Comparison of ENCODE assay signal across 1 cellular context in the genomic region with DNA sequence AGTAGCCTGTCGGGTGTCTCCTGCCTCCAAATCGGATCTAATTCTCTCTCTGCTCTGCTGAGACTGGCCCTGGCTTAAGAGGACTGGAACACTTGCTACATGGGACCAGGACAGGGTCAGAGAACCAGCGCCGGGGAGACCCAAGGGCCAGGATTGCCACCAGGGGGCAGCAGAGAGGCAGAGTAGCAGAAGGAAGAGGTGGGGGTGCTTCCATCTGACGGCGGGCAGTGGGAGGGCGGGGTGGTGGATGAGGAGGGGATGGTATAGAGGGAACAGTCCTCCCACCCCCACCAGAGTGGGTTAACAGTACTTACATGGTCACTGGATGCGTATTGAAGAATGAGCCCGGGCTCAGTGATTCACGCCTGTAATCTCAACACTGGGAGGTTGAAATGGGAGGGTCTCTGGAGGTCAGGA.
A peak's percentile ranks its signal among the peaks of the same experiment; 100 is the strongest.
TF ChIP-seq lines count a peak whose summit lies in the region.

No MANE protein-coding gene starts in this region.

TF ChIP-seq in HepG2, 621 proteins besides CTCF, POLR2A, EP300 and RAD21:
- TF ChIP-seq AHR (CRISPR knock-in tag; IDR thresholded peaks at IDR 0.05) (no peak), SMC3 (IDR thresholded peaks at IDR 0.05; ENCODE audit: low read length) (peak; percentile 15; the same call in 1 of the 2 replicates), RBM39 (IDR thresholded peaks at IDR 0.05; ENCODE audit: low read depth, low read length, poor library complexity, severe bottlenecking) (no peak), SIN3B (IDR thresholded peaks at IDR 0.05; ENCODE audit: low read length) (no peak), KMT2B (CRISPR knock-in tag; IDR thresholded peaks at IDR 0.05) (no peak), ZNF761 (CRISPR knock-in tag; conservative IDR thresholded peaks at IDR 0.05) (no peak), ZNF101 (CRISPR knock-in tag; IDR thresholded peaks at IDR 0.05; ENCODE audit: borderline replicate concordance, low read depth) (no peak), ZNF607 (CRISPR knock-in tag; IDR thresholded peaks at IDR 0.05; ENCODE audit: borderline replicate concordance) (no peak), MAZ (IDR thresholded peaks at IDR 0.05; ENCODE audit: borderline replicate concordance, low read depth, low read length) (peak; percentile 41; the same call in 1 of the 2 replicates), MAZ (CRISPR knock-in tag; IDR thresholded peaks at IDR 0.05; ENCODE audit: low read depth) (no peak), KDM3A (CRISPR knock-in tag; IDR thresholded peaks at IDR 0.05; ENCODE audit: low read depth) (no peak), TCF7L2 (IDR thresholded peaks at IDR 0.05; ENCODE audit: low read depth, low read length) (no peak), SALL1 (CRISPR knock-in tag; IDR thresholded peaks at IDR 0.05) (peak; percentile 16; the same call in 1 of the 2 replicates), XRCC5 (optimal IDR thresholded peaks at IDR 0.05; ENCODE audit: low read length) (peak; percentile 67), HDAC6 (IDR thresholded peaks at IDR 0.05; ENCODE audit: low read depth, low read length) (no peak), ZNF788 (CRISPR knock-in tag; IDR thresholded peaks at IDR 0.05; ENCODE audit: borderline replicate concordance) (no peak)
- TF ChIP-seq, protein P1, sequence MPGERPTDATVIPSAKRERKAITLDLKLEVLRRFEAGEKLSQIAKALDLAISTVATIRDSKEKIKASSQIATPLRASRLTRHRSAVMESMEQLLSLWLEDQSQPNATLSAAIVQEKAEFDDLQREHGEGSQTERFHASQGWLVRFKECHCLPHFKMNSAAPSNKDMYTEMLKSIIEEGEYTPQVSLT (CRISPR knock-in tag; IDR thresholded peaks at IDR 0.05; ENCODE audit: borderline replicate concordance, low read depth), result no peak
- TF ChIP-seq, protein P2, sequence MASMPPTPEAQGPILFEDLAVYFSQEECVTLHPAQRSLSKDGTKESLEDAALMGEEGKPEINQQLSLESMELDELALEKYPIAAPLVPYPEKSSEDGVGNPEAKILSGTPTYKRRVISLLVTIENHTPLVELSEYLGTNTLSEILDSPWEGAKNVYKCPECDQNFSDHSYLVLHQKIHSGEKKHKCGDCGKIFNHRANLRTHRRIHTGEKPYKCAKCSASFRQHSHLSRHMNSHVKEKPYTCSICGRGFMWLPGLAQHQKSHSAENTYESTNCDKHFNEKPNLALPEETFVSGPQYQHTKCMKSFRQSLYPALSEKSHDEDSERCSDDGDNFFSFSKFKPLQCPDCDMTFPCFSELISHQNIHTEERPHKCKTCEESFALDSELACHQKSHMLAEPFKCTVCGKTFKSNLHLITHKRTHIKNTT (CRISPR knock-in tag; IDR thresholded peaks at IDR 0.05), result no peak
- TF ChIP-seq, protein P3, sequence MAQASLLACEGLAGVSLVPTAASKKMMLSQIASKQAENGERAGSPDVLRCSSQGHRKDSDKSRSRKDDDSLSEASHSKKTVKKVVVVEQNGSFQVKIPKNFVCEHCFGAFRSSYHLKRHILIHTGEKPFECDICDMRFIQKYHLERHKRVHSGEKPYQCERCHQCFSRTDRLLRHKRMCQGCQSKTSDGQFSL (CRISPR knock-in tag; IDR thresholded peaks at IDR 0.05), result peak; percentile 87; the same call in 1 of the 2 replicates
- TF ChIP-seq, protein P4, sequence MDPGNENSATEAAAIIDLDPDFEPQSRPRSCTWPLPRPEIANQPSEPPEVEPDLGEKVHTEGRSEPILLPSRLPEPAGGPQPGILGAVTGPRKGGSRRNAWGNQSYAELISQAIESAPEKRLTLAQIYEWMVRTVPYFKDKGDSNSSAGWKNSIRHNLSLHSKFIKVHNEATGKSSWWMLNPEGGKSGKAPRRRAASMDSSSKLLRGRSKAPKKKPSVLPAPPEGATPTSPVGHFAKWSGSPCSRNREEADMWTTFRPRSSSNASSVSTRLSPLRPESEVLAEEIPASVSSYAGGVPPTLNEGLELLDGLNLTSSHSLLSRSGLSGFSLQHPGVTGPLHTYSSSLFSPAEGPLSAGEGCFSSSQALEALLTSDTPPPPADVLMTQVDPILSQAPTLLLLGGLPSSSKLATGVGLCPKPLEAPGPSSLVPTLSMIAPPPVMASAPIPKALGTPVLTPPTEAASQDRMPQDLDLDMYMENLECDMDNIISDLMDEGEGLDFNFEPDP (CRISPR knock-in tag; conservative IDR thresholded peaks at IDR 0.05), result no peak
- TF ChIP-seq, protein P5, sequence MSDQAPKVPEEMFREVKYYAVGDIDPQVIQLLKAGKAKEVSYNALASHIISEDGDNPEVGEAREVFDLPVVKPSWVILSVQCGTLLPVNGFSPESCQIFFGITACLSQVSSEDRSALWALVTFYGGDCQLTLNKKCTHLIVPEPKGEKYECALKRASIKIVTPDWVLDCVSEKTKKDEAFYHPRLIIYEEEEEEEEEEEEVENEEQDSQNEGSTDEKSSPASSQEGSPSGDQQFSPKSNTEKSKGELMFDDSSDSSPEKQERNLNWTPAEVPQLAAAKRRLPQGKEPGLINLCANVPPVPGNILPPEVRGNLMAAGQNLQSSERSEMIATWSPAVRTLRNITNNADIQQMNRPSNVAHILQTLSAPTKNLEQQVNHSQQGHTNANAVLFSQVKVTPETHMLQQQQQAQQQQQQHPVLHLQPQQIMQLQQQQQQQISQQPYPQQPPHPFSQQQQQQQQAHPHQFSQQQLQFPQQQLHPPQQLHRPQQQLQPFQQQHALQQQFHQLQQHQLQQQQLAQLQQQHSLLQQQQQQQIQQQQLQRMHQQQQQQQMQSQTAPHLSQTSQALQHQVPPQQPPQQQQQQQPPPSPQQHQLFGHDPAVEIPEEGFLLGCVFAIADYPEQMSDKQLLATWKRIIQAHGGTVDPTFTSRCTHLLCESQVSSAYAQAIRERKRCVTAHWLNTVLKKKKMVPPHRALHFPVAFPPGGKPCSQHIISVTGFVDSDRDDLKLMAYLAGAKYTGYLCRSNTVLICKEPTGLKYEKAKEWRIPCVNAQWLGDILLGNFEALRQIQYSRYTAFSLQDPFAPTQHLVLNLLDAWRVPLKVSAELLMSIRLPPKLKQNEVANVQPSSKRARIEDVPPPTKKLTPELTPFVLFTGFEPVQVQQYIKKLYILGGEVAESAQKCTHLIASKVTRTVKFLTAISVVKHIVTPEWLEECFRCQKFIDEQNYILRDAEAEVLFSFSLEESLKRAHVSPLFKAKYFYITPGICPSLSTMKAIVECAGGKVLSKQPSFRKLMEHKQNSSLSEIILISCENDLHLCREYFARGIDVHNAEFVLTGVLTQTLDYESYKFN (CRISPR knock-in tag; conservative IDR thresholded peaks at IDR 0.05), result no peak
